In genomic region chr2:147910990-147911473, GRCh38 we compare ENCODE assay signal across 8 cellular contexts.
A peak's percentile ranks its signal among the peaks of the same experiment; 100 is the strongest.
DNase-seq lines count a peak whose midpoint lies in the region; ATAC-seq and TF ChIP-seq lines count a peak whose summit lies in the region.

No MANE protein-coding gene starts in this region.

- in situ Hi-C loops in GM13977 (cut with MboI; ENCODE audit: low pct_unique_long_range_greater_than_20kb, low sequenced_read_pairs, unreplicated experiment), result loop anchor here (25.0 kb wide), 3 partner anchors 549 to 1174 kb away; no protein-coding TSS in a partner anchor

- H3K4me3 Mint-ChIP-seq in endothelial cell (ENCODE audit: unreplicated experiment), result no peak overlapping the region
- H3K4me3 Mint-ChIP-seq in naive thymus-derived CD4-positive, alpha-beta T cell, result no peak overlapping the region
- H3K4me3 Mint-ChIP-seq in activated CD8-positive, alpha-beta memory T cell treated with anti-CD3 and anti-CD28 coated beads, Interleukin-2, amount 10 ng/mL, durations not matched to agents 7 days and 5 days, result no peak overlapping the region

- H3K4me3 ChIP-seq in naive thymus-derived CD4-positive, alpha-beta T cell (ENCODE audit: low read length), result no peak overlapping the region

- intact Hi-C loops in naive thymus-derived CD4-positive, alpha-beta T cell (cut with micrococcal nuclease), result loop anchor here (1.0 to 10.0 kb wide), 9 partner anchors 64 to 984 kb away; partner anchors contain the start of gene ACVR2A (in 1 of the 2)

- peaks cover 4% of the 10 kb centered on the region for H3K4me1 Mint-ChIP-seq in endothelial cell (ENCODE audit: unreplicated experiment)
- H3K4me1 Mint-ChIP-seq in naive thymus-derived CD4-positive, alpha-beta T cell, result peaks cover 0 to 9% (median 4%) of the 10 kb centered on the region in 7 donors
- peaks cover 2% of the 10 kb centered on the region for H3K4me1 Mint-ChIP-seq in activated CD8-positive, alpha-beta memory T cell treated with anti-CD3 and anti-CD28 coated beads, Interleukin-2, amount 10 ng/mL, durations not matched to agents 7 days and 5 days

- DNase-seq in GM13977 (ENCODE audit: low spot score) (peak; percentile 9), NCI-H1930 (lab: John Stamatoyannopoulos, UW) (peak; percentile 0 to 20), T-helper 22 cell (ENCODE audit: low read depth) (peak; percentile 0), endothelial cell (ENCODE audit: low spot score) (peak; percentile 24), T1000 (lab: John Stamatoyannopoulos, UW) (no peak)
- DNase-seq in naive thymus-derived CD4-positive, alpha-beta T cell, result peak in 7 of 9 donors; percentile 28 to 69 (median 57)
- DNase-seq in activated CD8-positive, alpha-beta memory T cell treated with anti-CD3 and anti-CD28 coated beads, Interleukin-2, amount 10 ng/mL, durations not matched to agents 7 days and 5 days, result no peak

- H3K9me3 Mint-ChIP-seq in endothelial cell (ENCODE audit: unreplicated experiment), result no peaks in the 10 kb centered on the region
- H3K9me3 Mint-ChIP-seq in naive thymus-derived CD4-positive, alpha-beta T cell, result peaks cover 0 to 6% (median 0%) of the 10 kb centered on the region in 11 donors
- H3K9me3 Mint-ChIP-seq in activated CD8-positive, alpha-beta memory T cell treated with anti-CD3 and anti-CD28 coated beads, Interleukin-2, amount 10 ng/mL, durations not matched to agents 7 days and 5 days (ENCODE audit: low read depth), result no peaks in the 10 kb centered on the region

- no peaks in the 10 kb centered on the region for H3K36me3 Mint-ChIP-seq in endothelial cell (ENCODE audit: low read depth, unreplicated experiment)
- peaks cover 0 to 20% (median 10%) of the 10 kb centered on the region in 5 donors for H3K36me3 Mint-ChIP-seq in naive thymus-derived CD4-positive, alpha-beta T cell
- no peaks in the 10 kb centered on the region for H3K36me3 Mint-ChIP-seq in activated CD8-positive, alpha-beta memory T cell treated with anti-CD3 and anti-CD28 coated beads, Interleukin-2, amount 10 ng/mL, durations not matched to agents 7 days and 5 days

- no peak overlapping the region for H3K27ac ChIP-seq in C4-2B
- H3K27ac ChIP-seq in naive thymus-derived CD4-positive, alpha-beta T cell (ENCODE audit: low read depth, low read length), result no peak overlapping the region

- H3K27me3 Mint-ChIP-seq in endothelial cell (ENCODE audit: unreplicated experiment), result peaks cover 1% of the 10 kb centered on the region
- H3K27me3 Mint-ChIP-seq in naive thymus-derived CD4-positive, alpha-beta T cell, result no peaks in the 10 kb centered on the region
- peaks cover 2% of the 10 kb centered on the region for H3K27me3 Mint-ChIP-seq in activated CD8-positive, alpha-beta memory T cell treated with anti-CD3 and anti-CD28 coated beads, Interleukin-2, amount 10 ng/mL, durations not matched to agents 7 days and 5 days

- peak; percentile 55 for ATAC-seq in naive thymus-derived CD4-positive, alpha-beta T cell
- no peak for ATAC-seq in activated CD8-positive, alpha-beta memory T cell treated with anti-CD3 and anti-CD28 coated beads, Interleukin-2, amount 10 ng/mL, durations not matched to agents 7 days and 5 days

- H3K27me3 ChIP-seq in naive thymus-derived CD4-positive, alpha-beta T cell (ENCODE audit: control insufficient read depth in 2 of 2, insufficient read depth in 2 of 2, low read length in 2 of 2), result no peaks in the 10 kb centered on the region

- POLR2A ChIA-PET in naive thymus-derived CD4-positive, alpha-beta T cell (lab: Charles Lee), result interaction anchor here (0.5 kb wide), 1 partner anchor 388 kb away, joined by 3 read pairs; no protein-coding TSS in a partner anchor

- TF ChIP-seq CTCF in C4-2B (conservative IDR thresholded peaks at IDR 0.05), result peak; percentile 79
- peak; percentile 59 for TF ChIP-seq CTCF in GM13977 (IDR thresholded peaks at IDR 0.05; ENCODE audit: extremely low read depth, insufficient read depth, missing control alignments)
- peak; percentile 92 for TF ChIP-seq CTCF in endothelial cell (IDR thresholded peaks at IDR 0.05; ENCODE audit: unreplicated experiment)

- no peaks in the 10 kb centered on the region for H3K9me3 ChIP-seq in naive thymus-derived CD4-positive, alpha-beta T cell (ENCODE audit: control insufficient read depth in 2 of 3, low read length in 3 of 3)

- H3K36me3 ChIP-seq in naive thymus-derived CD4-positive, alpha-beta T cell (ENCODE audit: control insufficient read depth in 2 of 3, insufficient read depth in 3 of 3, low read length in 3 of 3), result no peaks in the 10 kb centered on the region

- H3K4me1 ChIP-seq in naive thymus-derived CD4-positive, alpha-beta T cell (ENCODE audit: control insufficient read depth in 2 of 2, insufficient read depth in 2 of 2, low read length in 2 of 2), result no peaks in the 10 kb centered on the region

- peak overlapping the region; percentile 74 for H3K27ac Mint-ChIP-seq in endothelial cell (ENCODE audit: unreplicated experiment)
- H3K27ac Mint-ChIP-seq in naive thymus-derived CD4-positive, alpha-beta T cell, result peak overlapping the region in 2 of 9 donors; percentile 18 to 71
- no peak overlapping the region for H3K27ac Mint-ChIP-seq in activated CD8-positive, alpha-beta memory T cell treated with anti-CD3 and anti-CD28 coated beads, Interleukin-2, amount 10 ng/mL, durations not matched to agents 7 days and 5 days

- CTCF ChIA-PET in naive thymus-derived CD4-positive, alpha-beta T cell (lab: Charles Lee), result interaction anchor here (0.6 to 3.6 kb wide), 13 partner anchors 14 to 866 kb away, joined by 3 to 32 read pairs (median 4); no protein-coding TSS in a partner anchor
- CTCF ChIA-PET in activated CD8-positive, alpha-beta memory T cell treated with anti-CD3 and anti-CD28 coated beads, Interleukin-2, amount 10 ng/mL, durations not matched to agents 7 days and 5 days (lab: Charles Lee), result interaction anchor here (0.7 to 5.4 kb wide), 12 partner anchors 9 to 870 kb away, joined by 3 to 41 read pairs (median 4); no protein-coding TSS in a partner anchor

Comparison
In these comparisons a context has a peak if more than half of its experiments do, and no peak if none do; other contexts are left out.
1. DNase-seq: peak in GM13977 (single experiment), NCI-H1930 (2 of 2), T-helper 22 cell (single experiment), endothelial cell (single experiment) and naive thymus-derived CD4-positive, alpha-beta T cell (7 of 9); none in T1000 (single experiment) and activated CD8-positive, alpha-beta memory T cell treated with anti-CD3 and anti-CD28 coated beads, Interleukin-2, amount 10 ng/mL, durations not matched to agents 7 days and 5 days (single experiment).
2. Peak in every context shown above with its lines, with median percentiles within 50 percentile points of each other: CTCF ChIP-seq.